8 cellular contexts compared by ENCODE assay signal in the genomic region with DNA sequence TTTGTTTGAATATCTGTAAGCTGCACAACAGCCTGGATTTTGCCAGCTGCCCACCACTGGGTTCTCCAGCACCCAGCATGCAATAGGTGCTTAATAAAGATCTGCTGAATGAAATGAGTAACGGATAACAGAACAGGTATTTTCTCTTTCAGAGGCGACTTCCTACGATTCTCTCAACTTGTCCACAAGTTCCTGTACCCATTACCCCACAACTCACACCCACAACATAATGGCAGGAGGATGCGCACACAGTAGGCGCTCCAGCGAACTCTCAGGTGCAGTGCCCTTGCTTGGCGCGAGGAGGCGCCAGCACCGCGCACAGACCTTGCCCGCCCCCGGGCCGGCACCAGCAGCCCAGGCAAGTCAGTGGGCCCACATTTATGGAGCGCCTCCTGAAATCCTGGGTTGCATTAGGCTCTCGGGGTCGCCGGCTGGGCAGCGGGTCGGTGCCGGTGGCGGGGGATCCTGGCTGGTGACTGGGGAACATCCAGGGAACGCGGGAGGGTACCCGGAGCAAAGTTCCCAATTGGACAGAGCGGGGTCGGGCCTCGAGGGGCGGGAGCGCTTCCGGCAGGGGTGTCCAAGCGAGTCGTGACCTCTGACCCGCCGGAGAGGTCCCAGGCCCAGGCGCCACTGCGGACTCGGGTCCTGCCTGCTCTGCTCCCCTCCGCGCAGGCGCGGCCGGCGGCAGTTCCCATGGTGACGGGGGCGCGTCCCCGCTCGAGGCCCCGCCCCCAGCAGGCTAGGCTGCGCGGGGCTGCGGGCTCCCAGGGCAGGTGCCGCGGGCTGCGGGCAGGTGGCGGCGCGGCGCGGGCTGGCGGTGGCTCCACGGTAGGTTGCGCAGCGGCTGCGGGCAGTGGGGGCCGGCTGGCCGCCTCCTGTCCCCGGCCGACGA. TPM values are rescaled to one million over a fixed set of nuclear protein-coding genes. Genes with fewer than 3 reads are reported as not detected.
DNase-seq lines count a peak whose midpoint lies in the region; ATAC-seq and TF ChIP-seq lines count a peak whose summit lies in the region.

A gene (plus strand): TSS at position 775 of the 895 bp plus-strand sequence. CDS start 75,284 bp downstream, outside the sequence.

- H3K36me3 ChIP-seq in ectodermal cell (ENCODE audit: control insufficient read depth, insufficient read depth, low read length) (no peaks in the 10 kb centered on the region), lower lobe of right lung (no peaks in the 10 kb centered on the region)

- CTCF ChIA-PET in activated CD8-positive, alpha-beta T cell treated with anti-CD3 and anti-CD28 coated beads, Interleukin-2, amount 10 ng/mL, durations not matched to agents 7 days and 5 days (lab: Charles Lee): interaction anchor here (0.9 to 14.4 kb wide), 8 partner anchors 10 to 107 kb away, joined by 3 to 111 read pairs (median 4); no protein-coding TSS in a partner anchor

- H3K4me1 ChIP-seq in ectodermal cell (ENCODE audit: control insufficient read depth, insufficient read depth, low read length): peaks cover 14% of the 10 kb centered on the region
- H3K4me1 ChIP-seq in lower lobe of right lung: peaks cover 24% of the 10 kb centered on the region

- H3K27ac ChIP-seq in ectodermal cell (ENCODE audit: insufficient read depth, low read depth, low read length, poor library complexity, severe bottlenecking) (peak within 1 kb of the TSS; percentile 52), lower lobe of right lung (peak within 1 kb of the TSS; percentile 79)

- no peaks in the 10 kb centered on the region for H3K9me3 Mint-ChIP-seq in activated CD8-positive, alpha-beta T cell treated with anti-CD3 and anti-CD28 coated beads, Interleukin-2, amount 10 ng/mL, durations not matched to agents 7 days and 5 days (ENCODE audit: insufficient read depth)

- ATAC-seq in HG03159 (IDR thresholded peaks at IDR 0.05; ENCODE audit: unreplicated experiment) (peak; percentile 74), lower lobe of right lung (peak; percentile 97 to 99), HG03097 (IDR thresholded peaks at IDR 0.05; ENCODE audit: low FRiP score, unreplicated experiment) (no peak)
- peak; percentile 94 for ATAC-seq in activated CD8-positive, alpha-beta T cell treated with anti-CD3 and anti-CD28 coated beads, Interleukin-2, amount 10 ng/mL, durations not matched to agents 7 days and 5 days

- H3K4me3 ChIP-seq in ectodermal cell (ENCODE audit: insufficient read depth, low read depth, low read length): peak within 1 kb of the TSS; percentile 47
- peak within 1 kb of the TSS; percentile 79 for H3K4me3 ChIP-seq in lower lobe of right lung

- H3K9me3 ChIP-seq in ectodermal cell (ENCODE audit: control insufficient read depth, low read length) (no peaks in the 10 kb centered on the region), lower lobe of right lung (no peaks in the 10 kb centered on the region)

- H3K4me1 Mint-ChIP-seq in activated CD8-positive, alpha-beta T cell treated with anti-CD3 and anti-CD28 coated beads, Interleukin-2, amount 10 ng/mL, durations not matched to agents 7 days and 5 days (ENCODE audit: low read depth): peaks cover 21% of the 10 kb centered on the region

- H3K4me3 Mint-ChIP-seq in activated CD8-positive, alpha-beta T cell treated with anti-CD3 and anti-CD28 coated beads, Interleukin-2, amount 10 ng/mL, durations not matched to agents 7 days and 5 days: peak within 1 kb of the TSS; percentile 78

- H3K27me3 Mint-ChIP-seq in activated CD8-positive, alpha-beta T cell treated with anti-CD3 and anti-CD28 coated beads, Interleukin-2, amount 10 ng/mL, durations not matched to agents 7 days and 5 days (ENCODE audit: low read depth): peaks cover 57% of the 10 kb centered on the region

- no peaks in the 10 kb centered on the region for H3K27me3 ChIP-seq in ectodermal cell (ENCODE audit: control insufficient read depth, insufficient read depth, low read length, poor library complexity, severe bottlenecking)
- H3K27me3 ChIP-seq in lower lobe of right lung (ENCODE audit: low read depth): peaks cover 13% of the 10 kb centered on the region

- POLR2A ChIA-PET in activated CD8-positive, alpha-beta T cell treated with anti-CD3 and anti-CD28 coated beads, Interleukin-2, amount 10 ng/mL, durations not matched to agents 7 days and 5 days (lab: Charles Lee): no interaction called here

- intact Hi-C loops in lower lobe of right lung (cut with DNase I): loop anchor here (5.0 kb wide), 1 partner anchor 95 kb away; no protein-coding TSS in a partner anchor

- TF ChIP-seq CTCF in GM10266 (IDR thresholded peaks at IDR 0.05; ENCODE audit: control insufficient read depth, insufficient read depth, low read depth, missing control alignments) (peak; percentile 73), lower lobe of right lung (IDR thresholded peaks at IDR 0.05) (peak; percentile 96)

- no peaks in the 10 kb centered on the region for H3K36me3 Mint-ChIP-seq in activated CD8-positive, alpha-beta T cell treated with anti-CD3 and anti-CD28 coated beads, Interleukin-2, amount 10 ng/mL, durations not matched to agents 7 days and 5 days (ENCODE audit: low read depth)

- no peak within 1 kb of the TSS for H3K27ac Mint-ChIP-seq in activated CD8-positive, alpha-beta T cell treated with anti-CD3 and anti-CD28 coated beads, Interleukin-2, amount 10 ng/mL, durations not matched to agents 7 days and 5 days

- DNase-seq in GM10266 (ENCODE audit: extremely low spot score) (peak; percentile 94), NCI-H82 treated with DMSO at 0.1 percent for 48 hours (lab: John Stamatoyannopoulos, UW; ENCODE audit: unreplicated experiment) (peak; percentile 23), lower lobe of right lung (peak; percentile 87)
- peak; percentile 85 for DNase-seq in activated CD8-positive, alpha-beta T cell treated with anti-CD3 and anti-CD28 coated beads, Interleukin-2, amount 10 ng/mL, durations not matched to agents 7 days and 5 days
- DNase-seq in stimulated activated CD4-positive, alpha-beta T cell treated with anti-CD3 and anti-CD28 coated beads, Interleukin-4, amount 100 ng/mL, for 48 hours (ENCODE audit: low read depth in 2 of 2): peak; percentile 76 to 78

- 2% methylated on average over 71 of the region's 71 CpGs for WGBS in ectodermal cell, 2 experiments

RNA-seq across cellular contexts. Expression of the gene that starts here (rescaled TPM):
- total RNA-seq in activated CD8-positive, alpha-beta T cell treated with anti-CD3 and anti-CD28 coated beads, Interleukin-2, amount 10 ng/mL, durations not matched to agents 7 days and 5 days: 1 to 10 TPM; 5.1 to 5.5 TPM
- polyA plus RNA-seq in ectodermal cell (2013, experiment 1 of 4): 20.4 TPM
- 23.9 TPM for polyA plus RNA-seq in ectodermal cell (2013, experiment 2 of 4)
- 15.3 TPM for polyA plus RNA-seq in ectodermal cell (2013, experiment 3 of 4)
- 18.6 TPM for polyA plus RNA-seq in ectodermal cell (2013, experiment 4 of 4)
- 40.7 TPM for total RNA-seq in lower lobe of right lung

Comparison
In these comparisons a context has a peak if more than half of its experiments do, and no peak if none do; other contexts are left out.
1. DNase-seq: peak in every context shown above with its lines; median percentile 94 in GM10266; 87 in lower lobe of right lung; 85 in activated CD8-positive, alpha-beta T cell treated with anti-CD3 and anti-CD28 coated beads, Interleukin-2, amount 10 ng/mL, durations not matched to agents 7 days and 5 days; 77 in stimulated activated CD4-positive, alpha-beta T cell treated with anti-CD3 and anti-CD28 coated beads, Interleukin-4, amount 100 ng/mL, for 48 hours; 23 in NCI-H82 treated with DMSO at 0.1 percent for 48 hours.